In genomic region chr9:112377684-112378344, GRCh38 we compare ENCODE assay signal across 1 cellular context.
TF ChIP-seq lines count a peak whose summit lies in the region.

No MANE protein-coding gene starts in this region.

TF ChIP-seq in WTC11, 78 proteins besides CTCF, POLR2A, EP300 and RAD21 (continued from another document):
- TF ChIP-seq ZNF425 (CRISPR knock-in tag; conservative IDR thresholded peaks at IDR 0.05) (no peak), ATF1 (CRISPR knock-in tag; IDR thresholded peaks at IDR 0.05) (no peak), ZNF671 (CRISPR knock-in tag; IDR thresholded peaks at IDR 0.05) (no peak), FOXJ3 (CRISPR knock-in tag; IDR thresholded peaks at IDR 0.05; ENCODE audit: borderline replicate concordance) (no peak), AFF4 (CRISPR knock-in tag; IDR thresholded peaks at IDR 0.05; ENCODE audit: borderline replicate concordance) (no peak), ESRRA (CRISPR knock-in tag; IDR thresholded peaks at IDR 0.05; ENCODE audit: borderline replicate concordance) (no peak), NFATC4 (CRISPR knock-in tag; IDR thresholded peaks at IDR 0.05) (no peak)
- TF ChIP-seq, protein P1, sequence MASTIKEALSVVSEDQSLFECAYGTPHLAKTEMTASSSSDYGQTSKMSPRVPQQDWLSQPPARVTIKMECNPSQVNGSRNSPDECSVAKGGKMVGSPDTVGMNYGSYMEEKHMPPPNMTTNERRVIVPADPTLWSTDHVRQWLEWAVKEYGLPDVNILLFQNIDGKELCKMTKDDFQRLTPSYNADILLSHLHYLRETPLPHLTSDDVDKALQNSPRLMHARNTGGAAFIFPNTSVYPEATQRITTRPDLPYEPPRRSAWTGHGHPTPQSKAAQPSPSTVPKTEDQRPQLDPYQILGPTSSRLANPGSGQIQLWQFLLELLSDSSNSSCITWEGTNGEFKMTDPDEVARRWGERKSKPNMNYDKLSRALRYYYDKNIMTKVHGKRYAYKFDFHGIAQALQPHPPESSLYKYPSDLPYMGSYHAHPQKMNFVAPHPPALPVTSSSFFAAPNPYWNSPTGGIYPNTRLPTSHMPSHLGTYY (CRISPR knock-in tag; IDR thresholded peaks at IDR 0.05) = no peak
